ENCODE assay signal across 2 cellular contexts in the genomic region with DNA sequence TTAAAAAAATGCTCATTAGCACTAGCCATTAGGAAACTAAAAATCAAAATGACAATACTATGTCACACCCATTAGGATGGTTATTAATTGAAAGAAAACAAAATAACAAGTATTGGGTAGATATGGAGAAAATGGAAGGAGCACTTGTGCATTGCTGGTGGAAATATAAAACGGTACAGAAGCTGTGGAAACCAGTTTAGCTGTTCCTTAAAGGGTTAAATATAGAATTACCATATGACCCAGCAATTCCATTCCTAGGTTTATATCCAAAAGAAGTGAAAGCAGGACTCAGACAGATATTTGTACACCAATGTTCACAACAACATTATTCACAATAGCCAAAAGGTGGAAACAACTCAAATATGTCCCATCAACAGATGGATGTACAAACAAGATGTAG.
TF ChIP-seq lines count a peak whose summit lies in the region.

No MANE protein-coding gene starts in this region.

TF ChIP-seq in HCT116, 20 proteins besides CTCF, POLR2A, EP300 and RAD21:
- TF ChIP-seq ELF1 (IDR thresholded peaks at IDR 0.05; ENCODE audit: borderline replicate concordance, low read depth) = 0 out of 2 replicates have a peak, but pooled peaks have one; percentile 10

TF ChIP-seq in HepG2, 621 proteins besides CTCF, POLR2A, EP300 and RAD21:
- 0 out of 2 replicates have a peak, but pooled peaks have one; percentile 13 for TF ChIP-seq RAD51 (IDR thresholded peaks at IDR 0.05; ENCODE audit: borderline replicate concordance)
- TF ChIP-seq ZNF652 (CRISPR knock-in tag; IDR thresholded peaks at IDR 0.05; ENCODE audit: borderline replicate concordance, low read depth) = peak; percentile 53; the same call in 1 of the 2 replicates
